In the genomic region with DNA sequence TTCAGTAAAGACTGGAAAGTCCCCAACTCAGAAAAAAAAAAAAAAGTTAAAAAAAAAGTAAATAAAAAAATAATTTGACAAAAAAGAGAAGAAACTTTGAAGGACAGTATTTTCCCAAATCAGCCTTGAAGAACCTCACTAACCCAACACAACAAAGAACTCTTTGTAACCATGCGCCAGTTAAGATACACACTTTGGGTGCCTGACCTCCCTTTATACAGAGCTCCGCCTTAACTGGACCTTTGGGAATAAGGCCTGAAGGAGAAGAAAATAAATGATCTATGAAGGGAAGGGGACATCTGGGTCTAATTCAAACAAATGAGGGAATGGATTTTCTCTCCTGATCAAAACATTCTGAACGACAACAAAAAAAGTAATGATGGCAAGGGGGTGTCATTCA, we compare ENCODE assay signal across 14 cellular contexts. TPM values are rescaled to one million over a fixed set of nuclear protein-coding genes. Genes with fewer than 3 reads are reported as not detected.
DNase-seq lines count a peak whose midpoint lies in the region; ATAC-seq lines count a peak whose summit lies in the region.
"Had no signal": no experiment of that assay in that cellular context is flagged by ENCODE, and none has a peak within 500 bp of the region (broad histone marks: within the 10 kb centered on the region; RNA-seq: fewer than 3 reads in every experiment).

No MANE protein-coding gene starts in this region.

- in situ Hi-C loops in SK-MEL-5 (cut with HindIII; ENCODE audit: low pct_unique_long_range_greater_than_20kb, low sequenced_read_pairs) (no loop called here), GM23248 (cut with MboI) (no loop called here)

- no peaks in the 10 kb centered on the region for H3K9me2 ChIP-seq in GM23248 (ENCODE audit: insufficient read depth)

- peak overlapping the region; percentile 37 for H3K27ac Mint-ChIP-seq in stimulated activated naive B cell treated with anti-CD40 and anti-IgM and Interleukin-4, amounts not matched to agents 10 μg/mL and 1 μg/mL and 100 μg/mL, for 72 hours
- H3K27ac Mint-ChIP-seq: B cell had no signal

- no peak overlapping the region for H2AFZ ChIP-seq in GM23248

- no peak overlapping the region for H3K4me3 Mint-ChIP-seq in stimulated activated naive B cell treated with anti-CD40 and anti-IgM and Interleukin-4, amounts not matched to agents 10 μg/mL and 1 μg/mL and 100 μg/mL, for 72 hours
- H3K4me3 Mint-ChIP-seq: B cell had no signal

- H3K9ac ChIP-seq in GM23248, result no peak overlapping the region
- H3K9ac ChIP-seq: BLaER1 treated with 17β-estradiol and CSF1 and Interleukin-3, amounts not matched to agents 10 nM and 100 nM had no signal

- DNase-seq in COLO829 (ENCODE audit: low spot score), result peak; percentile 87
- DNase-seq in SK-MEL-5 (ENCODE audit: low read depth, low spot score), result peak; percentile 93
- peak; percentile 54 for DNase-seq in foreskin melanocyte
- no peak for DNase-seq in stimulated activated naive B cell treated with anti-CD40 and anti-IgM and Interleukin-4, amounts not matched to agents 10 μg/mL and 1 μg/mL and 100 μg/mL, for 72 hours
- DNase-seq in GM23248, result no peak
- DNase-seq in NCI-H1417 (lab: John Stamatoyannopoulos, UW), result no peak
- DNase-seq: DMS153, DMS79, GDM1, KG1 had no signal

- H3K27me3 Mint-ChIP-seq in stimulated activated naive B cell treated with anti-CD40 and anti-IgM and Interleukin-4, amounts not matched to agents 10 μg/mL and 1 μg/mL and 100 μg/mL, for 72 hours, result no peaks in the 10 kb centered on the region
- H3K27me3 Mint-ChIP-seq: B cell had no signal

- H3K9me3 Mint-ChIP-seq in stimulated activated naive B cell treated with anti-CD40 and anti-IgM and Interleukin-4, amounts not matched to agents 10 μg/mL and 1 μg/mL and 100 μg/mL, for 72 hours, result no peaks in the 10 kb centered on the region

- H3K4me2 ChIP-seq in GM23248 (ENCODE audit: unreplicated experiment), result no peak overlapping the region

- H3K36me3 ChIP-seq in GM23248 (ENCODE audit: low read depth), result no peaks in the 10 kb centered on the region

- H3K4me3 ChIP-seq in GM23248, result no peak overlapping the region
- H3K4me3 ChIP-seq: BLaER1 treated with 17β-estradiol and CSF1 and Interleukin-3, amounts not matched to agents 10 nM and 100 nM; HAP-1 had no signal

- H3K27ac ChIP-seq in GM23248, result no peak overlapping the region
- H3K27ac ChIP-seq: BLaER1 treated with 17β-estradiol and CSF1 and Interleukin-3, amounts not matched to agents 10 nM and 100 nM had no signal

- peaks cover 18 to 40% of the 10 kb centered on the region in 2 donors for H3K4me1 Mint-ChIP-seq in stimulated activated naive B cell treated with anti-CD40 and anti-IgM and Interleukin-4, amounts not matched to agents 10 μg/mL and 1 μg/mL and 100 μg/mL, for 72 hours

- H3K79me2 ChIP-seq in GM23248 (ENCODE audit: insufficient read depth), result peaks cover 28% of the 10 kb centered on the region

- no peaks in the 10 kb centered on the region for H4K20me1 ChIP-seq in GM23248 (ENCODE audit: insufficient read depth)

- no peak for ATAC-seq in stimulated activated naive B cell treated with anti-CD40 and anti-IgM and Interleukin-4, amounts not matched to agents 10 μg/mL and 1 μg/mL and 100 μg/mL, for 72 hours (replicated peaks)
- ATAC-seq in HG03565 (IDR thresholded peaks at IDR 0.05; ENCODE audit: unreplicated experiment), result no peak

- WGBS in GM23248 (ENCODE audit: low coverage in 1 of 2, low lambda C conversion rate in 2 of 2, missing lambda C conversion rate in 2 of 2), 2 experiments, result 87 to 91% methylated on average over 3 of the region's 3 CpGs

- H3K9me3 ChIP-seq in GM23248 (ENCODE audit: low read depth), result no peaks in the 10 kb centered on the region
- H3K9me3 ChIP-seq: BLaER1 treated with 17β-estradiol and CSF1 and Interleukin-3, amounts not matched to agents 10 nM and 100 nM; HAP-1 had no signal

- H3F3A ChIP-seq in GM23248 (ENCODE audit: insufficient read depth), result peaks cover 34% of the 10 kb centered on the region

- H3K36me3 Mint-ChIP-seq in stimulated activated naive B cell treated with anti-CD40 and anti-IgM and Interleukin-4, amounts not matched to agents 10 μg/mL and 1 μg/mL and 100 μg/mL, for 72 hours, result peaks cover 0 to 8% of the 10 kb centered on the region in 2 donors

- no peaks in the 10 kb centered on the region for H3K27me3 ChIP-seq in GM23248 (replicated peaks; ENCODE audit: insufficient read depth)
- H3K27me3 ChIP-seq: BLaER1 treated with 17β-estradiol and CSF1 and Interleukin-3, amounts not matched to agents 10 nM and 100 nM had no signal

- H3K4me1 ChIP-seq in GM23248 (ENCODE audit: insufficient read depth), result peaks cover 13% of the 10 kb centered on the region

RNA-seq across cellular contexts. Expression of gene GFPT1, which starts 2.2 kb away (rescaled TPM):
- 34.8 and 38.1 TPM in 2 replicates for total RNA-seq in SK-MEL-5 (2014; rRNA removed; shearing (Covaris generic))
- polyA plus RNA-seq in SK-MEL-5 (2015; cell fraction: cytosol; rRNA removed), result 23.5 and 33.7 TPM in 2 replicates
- polyA plus RNA-seq in SK-MEL-5 (2015; cell fraction: nucleus; rRNA removed), result 14.0 and 15.4 TPM in 2 replicates
- 50.8 and 53.3 TPM in 2 replicates for total RNA-seq in GM23248 (2014; rRNA removed; shearing (Covaris generic))
- polyA plus RNA-seq in GM23248 (2016; fragmentation: Nextera tagmentation; extraction: Ambion mirVana), result 107 and 115 TPM in 2 replicates

RNA-seq across cellular contexts. Expression of gene NFU1, which starts 48.0 kb away (rescaled TPM):
- total RNA-seq in SK-MEL-5 (2014; rRNA removed; shearing (Covaris generic)), result 80.2 and 88.4 TPM in 2 replicates
- polyA plus RNA-seq in SK-MEL-5 (2015; cell fraction: cytosol; rRNA removed), result 35.7 and 48.5 TPM in 2 replicates
- 3.9 and 9.6 TPM in 2 replicates for polyA plus RNA-seq in SK-MEL-5 (2015; cell fraction: nucleus; rRNA removed)
- total RNA-seq in GM23248 (2014; rRNA removed; shearing (Covaris generic)), result 12.4 and 38.5 TPM in 2 replicates
- 74.3 and 81.9 TPM in 2 replicates for polyA plus RNA-seq in GM23248 (2016; fragmentation: Nextera tagmentation; extraction: Ambion mirVana)

Comparison
In these comparisons a context has a peak if more than half of its experiments do, and no peak if none do; other contexts are left out.
1. DNase-seq: peak in COLO829 (single experiment), SK-MEL-5 (single experiment) and foreskin melanocyte (single experiment); none in stimulated activated naive B cell treated with anti-CD40 and anti-IgM and Interleukin-4, amounts not matched to agents 10 μg/mL and 1 μg/mL and 100 μg/mL, for 72 hours (single experiment), GM23248 (single experiment) and NCI-H1417 (0 of 3).